In the genomic region with DNA sequence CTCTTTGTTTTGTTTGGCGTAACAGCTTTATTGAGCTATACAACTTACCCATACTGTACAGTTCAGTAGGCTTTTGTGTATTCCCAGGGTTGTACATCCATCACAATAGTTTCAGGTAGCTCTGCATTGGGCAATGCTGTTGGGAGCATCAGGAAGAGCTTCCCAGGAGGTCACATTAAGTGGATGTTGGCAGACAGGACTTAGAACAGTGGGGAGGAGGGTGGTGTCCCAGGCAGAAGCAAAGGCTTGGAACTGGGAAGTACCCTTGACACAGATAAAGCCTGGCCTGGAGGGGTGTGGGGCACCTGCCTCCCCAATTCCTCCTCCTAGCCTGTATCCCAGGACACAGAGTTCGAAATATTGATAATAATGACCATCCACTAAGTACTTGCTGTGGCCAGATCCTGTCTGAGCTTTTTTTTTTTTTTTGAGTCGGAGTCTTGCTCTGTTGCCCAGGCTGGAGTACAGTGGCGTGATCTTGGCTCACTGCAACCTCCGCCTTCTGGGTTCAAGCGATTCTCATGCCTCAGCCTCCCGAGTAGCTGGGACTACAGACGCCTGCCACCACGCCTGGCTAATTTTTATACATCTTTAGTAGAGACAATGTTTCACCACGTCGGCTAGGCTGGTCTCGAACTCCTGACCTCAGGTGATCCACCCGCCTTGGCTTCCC, we compare ENCODE assay signal across 7 cellular contexts. TPM values are rescaled to one million over a fixed set of nuclear protein-coding genes. Genes with fewer than 3 reads are reported as not detected.
DNase-seq lines count a peak whose midpoint lies in the region; ATAC-seq and TF ChIP-seq lines count a peak whose summit lies in the region.
"Not testable (repeated sequence)": the region's sequence is repeated elsewhere in the genome, so short reads cannot be mapped to it uniquely, and the experiment has no call there.
"Had no signal": no experiment of that assay in that cellular context is flagged by ENCODE, and none has a peak within 500 bp of the region (broad histone marks: within the 10 kb centered on the region; RNA-seq: fewer than 3 reads in every experiment).

No MANE protein-coding gene starts in this region.

- H3K27ac ChIP-seq in HCT116 (ENCODE audit: low read depth, low read length); duodenal mucosa (ENCODE audit: low read depth, low read length); mesenchymal stem cell (ENCODE audit: low read length, poor library complexity, severe bottlenecking): not testable (repeated sequence)

- CTCF ChIA-PET in HCT116 (lab: Charles Lee): not testable (repeated sequence)
- CTCF ChIA-PET in activated CD8-positive, alpha-beta T cell treated with anti-CD3 and anti-CD28 coated beads, Interleukin-2, amount 10 ng/mL, durations not matched to agents 7 days and 5 days (lab: Charles Lee): interaction anchor here (0.5 to 1.4 kb wide), 3 partner anchors 11 to 280 kb away, joined by 3 to 4 read pairs (median 4); no protein-coding TSS in a partner anchor

- not testable (repeated sequence) for TF ChIP-seq POLR2A in HCT116 (IDR thresholded peaks at IDR 0.05; ENCODE audit: borderline replicate concordance, extremely low read depth, insufficient read depth, insufficient read length)

- H4K8ac ChIP-seq in mesenchymal stem cell (ENCODE audit: low read length): not testable (repeated sequence)

- H3K27ac Mint-ChIP-seq in activated CD8-positive, alpha-beta T cell treated with anti-CD3 and anti-CD28 coated beads, Interleukin-2, amount 10 ng/mL, durations not matched to agents 7 days and 5 days: peak overlapping the region; percentile 83
- peak overlapping the region; percentile 33 for H3K27ac Mint-ChIP-seq in type B pancreatic cell

- 95% methylated on average over 12 of the region's 13 CpGs for WGBS in mesenchymal stem cell

- H3K79me2 ChIP-seq in HCT116 (ENCODE audit: insufficient read depth, low read length): peaks cover 13% of the 10 kb centered on the region

- H3K18ac ChIP-seq in mesenchymal stem cell (ENCODE audit: low read depth in 1 of 2, low read length in 2 of 2): not testable (repeated sequence)

- not testable (repeated sequence) for ATAC-seq in HCT116; activated CD8-positive, alpha-beta T cell treated with anti-CD3 and anti-CD28 coated beads, Interleukin-2, amount 10 ng/mL, durations not matched to agents 7 days and 5 days

- H3K4me3 ChIP-seq in HCT116 (replicated peaks in 1 of 2; ENCODE audit: low read depth in 1 of 2, low read length in 2 of 2) (peak overlapping the region; percentile 91 to 99), duodenal mucosa (ENCODE audit: low read depth in 1 of 2, low read length in 2 of 2) (peak overlapping the region; percentile 80 to 88), mesenchymal stem cell (ENCODE audit: insufficient read depth in 1 of 2, low read depth in 1 of 2, low read length in 2 of 2) (peak overlapping the region in 1 of 2 experiments; percentile 93)

- not testable (repeated sequence) for H3K14ac ChIP-seq in mesenchymal stem cell (ENCODE audit: low read length in 2 of 2)

- H2BK120ac ChIP-seq in mesenchymal stem cell (ENCODE audit: low read depth, low read length): not testable (repeated sequence)

- POLR2A ChIA-PET in HCT116 (lab: Charles Lee): interaction anchor here (0.7 kb wide), 2 partner anchors 10 to 904 kb away, joined by 3 read pairs; no protein-coding TSS in a partner anchor
- POLR2A ChIA-PET in activated CD8-positive, alpha-beta T cell treated with anti-CD3 and anti-CD28 coated beads, Interleukin-2, amount 10 ng/mL, durations not matched to agents 7 days and 5 days (lab: Charles Lee): interaction anchor here (0.9 to 2.1 kb wide), 4 partner anchors 8 to 278 kb away, joined by 3 to 8 read pairs (median 4); partner anchors contain the start of gene CIZ1

- H3K4ac ChIP-seq in mesenchymal stem cell (ENCODE audit: low read depth in 1 of 2, low read length in 2 of 2): not testable (repeated sequence)

- H2BK12ac ChIP-seq in mesenchymal stem cell (ENCODE audit: low read length in 2 of 2): not testable (repeated sequence)

- peaks cover 21% of the 10 kb centered on the region for H3K4me1 Mint-ChIP-seq in activated CD8-positive, alpha-beta T cell treated with anti-CD3 and anti-CD28 coated beads, Interleukin-2, amount 10 ng/mL, durations not matched to agents 7 days and 5 days (ENCODE audit: low read depth)
- peaks cover 11% of the 10 kb centered on the region for H3K4me1 Mint-ChIP-seq in type B pancreatic cell (ENCODE audit: unreplicated experiment)

- peak overlapping the region; percentile 81 for H3K4me3 Mint-ChIP-seq in activated CD8-positive, alpha-beta T cell treated with anti-CD3 and anti-CD28 coated beads, Interleukin-2, amount 10 ng/mL, durations not matched to agents 7 days and 5 days
- peak overlapping the region; percentile 87 for H3K4me3 Mint-ChIP-seq in type B pancreatic cell

- H3K4me2 ChIP-seq in HCT116 (ENCODE audit: low read length): peak overlapping the region; percentile 96
- peak overlapping the region; percentile 16 for H3K4me2 ChIP-seq in mesenchymal stem cell (ENCODE audit: low read length, poor library complexity, severe bottlenecking)

- not testable (repeated sequence) for H3K9me3 Mint-ChIP-seq in activated CD8-positive, alpha-beta T cell treated with anti-CD3 and anti-CD28 coated beads, Interleukin-2, amount 10 ng/mL, durations not matched to agents 7 days and 5 days (ENCODE audit: insufficient read depth); type B pancreatic cell

- not testable (repeated sequence) for H3K27me3 Mint-ChIP-seq in activated CD8-positive, alpha-beta T cell treated with anti-CD3 and anti-CD28 coated beads, Interleukin-2, amount 10 ng/mL, durations not matched to agents 7 days and 5 days (ENCODE audit: low read depth); type B pancreatic cell

- H3K9ac ChIP-seq in HCT116 (ENCODE audit: low read length) (peak overlapping the region; percentile 96), mesenchymal stem cell (ENCODE audit: low read length) (peak overlapping the region; percentile 86)
- H3K9ac ChIP-seq in duodenal mucosa (ENCODE audit: low read depth in 1 of 2, low read length in 2 of 2): not testable (repeated sequence)

- DNase-seq in HCT116 (ENCODE audit: low read depth, low spot score); activated CD8-positive, alpha-beta T cell treated with anti-CD3 and anti-CD28 coated beads, Interleukin-2, amount 10 ng/mL, durations not matched to agents 7 days and 5 days; type B pancreatic cell (ENCODE audit: extremely low spot score, unreplicated experiment): not testable (repeated sequence)
- DNase-seq in NCI-H82 (lab: John Stamatoyannopoulos, UW): peak; percentile 26
- peak; percentile 13 for DNase-seq in mesenchymal stem cell

- H2BK15ac ChIP-seq in mesenchymal stem cell (ENCODE audit: low read depth, poor library complexity, severe bottlenecking): not testable (repeated sequence)

- H3K36me3 Mint-ChIP-seq in activated CD8-positive, alpha-beta T cell treated with anti-CD3 and anti-CD28 coated beads, Interleukin-2, amount 10 ng/mL, durations not matched to agents 7 days and 5 days (ENCODE audit: low read depth): peaks cover 18% of the 10 kb centered on the region
- H3K36me3 Mint-ChIP-seq in type B pancreatic cell: not testable (repeated sequence)

- RAD21 ChIA-PET in HCT116 (lab: Charles Lee; ENCODE audit: low non-redundant PET in 1 of 2, low total read pairs in 2 of 2, uncharacterized antibody in 2 of 2, unreplicated experiment in 2 of 2): not testable (repeated sequence)

- BruUV-seq in HCT116 (replicated peaks; lab: Mats Ljungman, UMichigan): not testable (repeated sequence)

- H2AK5ac ChIP-seq in mesenchymal stem cell (ENCODE audit: low read length, severe bottlenecking): not testable (repeated sequence)

- H4K20me1 ChIP-seq in HCT116 (ENCODE audit: insufficient read depth): not testable (repeated sequence)

- peaks cover 16% of the 10 kb centered on the region for H3K79me1 ChIP-seq in mesenchymal stem cell (replicated peaks; ENCODE audit: low read length, poor library complexity, severe bottlenecking)

- not testable (repeated sequence) for H2AFZ ChIP-seq in HCT116 (ENCODE audit: low read depth, low read length, poor library complexity, severe bottlenecking); mesenchymal stem cell (ENCODE audit: low read depth, low read length)

- not testable (repeated sequence) for H4K91ac ChIP-seq in mesenchymal stem cell (ENCODE audit: low read length)

- intact Hi-C loops in HCT116 (cut with micrococcal nuclease): not testable (repeated sequence)

- peak overlapping the region in 1 of 2 experiments; percentile 48 for H3K23ac ChIP-seq in mesenchymal stem cell (ENCODE audit: low read length in 2 of 2)

- TF ChIP-seq RAD21 in HCT116 (IDR thresholded peaks at IDR 0.05; ENCODE audit: low read depth): not testable (repeated sequence)

- not testable (repeated sequence) for H3K27me3 ChIP-seq in HCT116 (ENCODE audit: insufficient read depth, low read length); duodenal mucosa (ENCODE audit: control insufficient read depth in 1 of 2, insufficient read depth in 2 of 2, low read length in 2 of 2); mesenchymal stem cell (ENCODE audit: control insufficient read depth in 1 of 2, insufficient read depth in 1 of 2, low read length in 2 of 2)

- H3K9me3 ChIP-seq in HCT116 (ENCODE audit: control insufficient read depth in 1 of 2, insufficient read depth in 1 of 2, low read depth in 1 of 2, low read length in 2 of 2); duodenal mucosa (ENCODE audit: control insufficient read depth in 1 of 2, low read length in 2 of 2); mesenchymal stem cell (ENCODE audit: control insufficient read depth, low read length): not testable (repeated sequence)

- H3K36me3 ChIP-seq in HCT116 (ENCODE audit: control insufficient read depth in 1 of 2, insufficient read depth in 2 of 2, low read length in 2 of 2): not testable (repeated sequence)
- H3K36me3 ChIP-seq in duodenal mucosa (ENCODE audit: control insufficient read depth in 1 of 2, insufficient read depth in 2 of 2, low read length in 2 of 2) (peaks cover 1 to 29% of the 10 kb centered on the region in 2 donors), mesenchymal stem cell (ENCODE audit: control insufficient read depth in 1 of 2, insufficient read depth in 2 of 2, low read depth in 1 of 2, low read length in 2 of 2) (peaks cover 39 to 45% of the 10 kb centered on the region in 2 experiments)

- not testable (repeated sequence) for H2BK5ac ChIP-seq in mesenchymal stem cell (ENCODE audit: low read depth, low read length, poor library complexity, severe bottlenecking)

- H3K9me2 ChIP-seq in HCT116 (ENCODE audit: insufficient read depth): not testable (repeated sequence)

- peaks cover 0 to 17% of the 10 kb centered on the region in 2 experiments; a peak in 2 of 4 replicates for H3K4me1 ChIP-seq in HCT116 (ENCODE audit: control insufficient read depth in 1 of 2, insufficient read depth in 2 of 2, low read length in 2 of 2)
- peaks cover 14 to 16% of the 10 kb centered on the region in 2 donors for H3K4me1 ChIP-seq in duodenal mucosa (ENCODE audit: control insufficient read depth in 1 of 2, insufficient read depth in 2 of 2, low read length in 2 of 2)
- peaks cover 15% of the 10 kb centered on the region for H3K4me1 ChIP-seq in mesenchymal stem cell (ENCODE audit: control insufficient read depth, insufficient read depth, low read depth, low read length)

- not testable (repeated sequence) for TF ChIP-seq CTCF in HCT116 (IDR thresholded peaks at IDR 0.05 in 2 of 3, conservative IDR thresholded peaks at IDR 0.05 in 1 of 3; ENCODE audit: borderline replicate concordance in 1 of 3, insufficient read depth in 1 of 3, low read depth in 2 of 3, low read length in 2 of 3); type B pancreatic cell (conservative IDR thresholded peaks at IDR 0.05)

RNA-seq across cellular contexts. Expression of gene BBLN, which starts 1.3 kb away (rescaled TPM):
- 119 TPM for total RNA-seq in HCT116 (2021; ENCODE audit: unreplicated experiment)
- polyA plus RNA-seq in HCT116 (2012): 113 and 131 TPM in 2 replicates
- total RNA-seq in activated CD8-positive, alpha-beta T cell treated with anti-CD3 and anti-CD28 coated beads, Interleukin-2, amount 10 ng/mL, durations not matched to agents 7 days and 5 days: 100 to 1,000 TPM in 1 of 2 experiments, 10 to 100 TPM in 1; 94.3 to 105 TPM
- 68.0 TPM for polyA plus RNA-seq in mesenchymal stem cell (2013, experiment 1 of 2)
- 68.2 TPM for polyA plus RNA-seq in mesenchymal stem cell (2013, experiment 2 of 2)
- total RNA-seq in type B pancreatic cell (ENCODE audit: low replicate concordance): 108 and 150 TPM in 2 replicates

RNA-seq across cellular contexts. Expression of gene LCN2, which starts 12.1 kb away (rescaled TPM):
- total RNA-seq in HCT116 (2021; ENCODE audit: unreplicated experiment) (9.2 TPM), type B pancreatic cell (ENCODE audit: low replicate concordance) (10.7 and 12.4 TPM in 2 replicates)
- 99.1 and 318 TPM in 2 replicates for polyA plus RNA-seq in HCT116 (2012)
- not detected for total RNA-seq in activated CD8-positive, alpha-beta T cell treated with anti-CD3 and anti-CD28 coated beads, Interleukin-2, amount 10 ng/mL, durations not matched to agents 7 days and 5 days
- not detected for polyA plus RNA-seq in mesenchymal stem cell (2013, experiment 1 of 2)
- polyA plus RNA-seq in mesenchymal stem cell (2013, experiment 2 of 2): not detected
- total RNA-seq: lung microvascular endothelial cell had no signal

RNA-seq across cellular contexts. Expression of gene CIZ1, which starts 30.0 kb away (rescaled TPM):
- total RNA-seq in HCT116 (2021; ENCODE audit: unreplicated experiment) (144 TPM), type B pancreatic cell (ENCODE audit: low replicate concordance) (141 and 186 TPM in 2 replicates)
- 132 and 147 TPM in 2 replicates for polyA plus RNA-seq in HCT116 (2012)
- total RNA-seq in activated CD8-positive, alpha-beta T cell treated with anti-CD3 and anti-CD28 coated beads, Interleukin-2, amount 10 ng/mL, durations not matched to agents 7 days and 5 days: 100 to 1,000 TPM; 121 to 127 TPM
- 148 TPM for polyA plus RNA-seq in mesenchymal stem cell (2013, experiment 1 of 2)
- 145 TPM for polyA plus RNA-seq in mesenchymal stem cell (2013, experiment 2 of 2)

RNA-seq across cellular contexts. Expression of gene PTGES2, which starts 33.8 kb away (rescaled TPM):
- total RNA-seq in HCT116 (2021; ENCODE audit: unreplicated experiment) (148 TPM), type B pancreatic cell (ENCODE audit: low replicate concordance) (67.2 and 85.0 TPM in 2 replicates)
- polyA plus RNA-seq in HCT116 (2012): 154 and 164 TPM in 2 replicates
- total RNA-seq in activated CD8-positive, alpha-beta T cell treated with anti-CD3 and anti-CD28 coated beads, Interleukin-2, amount 10 ng/mL, durations not matched to agents 7 days and 5 days: 10 to 100 TPM; 51.8 to 57.7 TPM
- 31.2 TPM for polyA plus RNA-seq in mesenchymal stem cell (2013, experiment 1 of 2)
- 28.6 TPM for polyA plus RNA-seq in mesenchymal stem cell (2013, experiment 2 of 2)

RNA-seq across cellular contexts. Expression of gene DNM1, which starts 41.8 kb away (rescaled TPM):
- total RNA-seq in HCT116 (2021; ENCODE audit: unreplicated experiment): 12.0 TPM
- polyA plus RNA-seq in HCT116 (2012): 10.3 and 11.1 TPM in 2 replicates
- total RNA-seq in activated CD8-positive, alpha-beta T cell treated with anti-CD3 and anti-CD28 coated beads, Interleukin-2, amount 10 ng/mL, durations not matched to agents 7 days and 5 days: under 1 TPM; 0.21 to 0.29 TPM
- 5.9 TPM for polyA plus RNA-seq in mesenchymal stem cell (2013, experiment 1 of 2)
- 5.2 TPM for polyA plus RNA-seq in mesenchymal stem cell (2013, experiment 2 of 2)
- total RNA-seq in type B pancreatic cell (ENCODE audit: low replicate concordance): 16.3 and 112 TPM in 2 replicates

Comparison
In these comparisons a context has a peak if more than half of its experiments do, and no peak if none do; other contexts are left out.
1. RNA of gene LCN2, which starts 12.1 kb away (total RNA-seq): 10.7 to 12.4 TPM in type B pancreatic cell and 9.2 TPM in HCT116 (single experiment); not detected in activated CD8-positive, alpha-beta T cell treated with anti-CD3 and anti-CD28 coated beads, Interleukin-2, amount 10 ng/mL, durations not matched to agents 7 days and 5 days; every median in the first group is over 10 times any median in the second.